In genomic region chr12:99110866-99111265, GRCh38 we compare ENCODE assay signal across 29 cellular contexts.
A peak's percentile ranks its signal among the peaks of the same experiment; 100 is the strongest.
DNase-seq lines count a peak whose midpoint lies in the region; ATAC-seq, FAIRE-seq and TF ChIP-seq lines count a peak whose summit lies in the region.
"Had no signal": no experiment of that assay in that cellular context is flagged by ENCODE, and none has a peak within 500 bp of the region (broad histone marks: within the 10 kb centered on the region; RNA-seq: fewer than 3 reads in every experiment).

No MANE protein-coding gene starts in this region.

- H3K36me3 ChIP-seq in HepG2 (replicated peaks in 1 of 2; ENCODE audit: control insufficient read depth in 1 of 2, insufficient read depth in 2 of 2, low read length in 2 of 2) = no peaks in the 10 kb centered on the region
- H3K36me3 ChIP-seq in right lobe of liver = no peaks in the 10 kb centered on the region
- H3K36me3 ChIP-seq in tibial artery = no peaks in the 10 kb centered on the region
- H3K36me3 ChIP-seq: ascending aorta, pancreas, right atrium auricular region had no signal

- H3K27me3 ChIP-seq in HepG2 (ENCODE audit: control insufficient read depth in 1 of 2, insufficient read depth in 2 of 2, low read length in 2 of 2) (no peaks in the 10 kb centered on the region), right lobe of liver (no peaks in the 10 kb centered on the region), tibial artery (no peaks in the 10 kb centered on the region), H9 (ENCODE audit: insufficient read depth, low read length) (no peaks in the 10 kb centered on the region)
- H3K27me3 ChIP-seq: ascending aorta, pancreas, right atrium auricular region had no signal

- H3K9me3 Mint-ChIP-seq in activated T-cell treated with anti-CD3 and anti-CD28 coated beads, Interleukin-2, amount 50 U/mL, for 72 hours = peaks cover 0 to 1% of the 10 kb centered on the region in 2 donors
- H3K9me3 Mint-ChIP-seq in H9 = no peaks in the 10 kb centered on the region
- H3K9me3 Mint-ChIP-seq: activated naive CD8-positive, alpha-beta T cell treated with anti-CD3 and anti-CD28 coated beads for 36 hours; central memory CD8-positive, alpha-beta T cell; GM23338; type B pancreatic cell had no signal

- H3K79me1 ChIP-seq in H9 (ENCODE audit: insufficient read depth, low read depth, low read length, poor library complexity, severe bottlenecking) = no peaks in the 10 kb centered on the region

- H3K23ac ChIP-seq in H9 (ENCODE audit: insufficient read length, low read depth, low read length) = no peak overlapping the region

- H3K4me2 ChIP-seq in HepG2 (ENCODE audit: low read depth, low read length) = no peak overlapping the region
- no peak overlapping the region for H3K4me2 ChIP-seq in H9 (ENCODE audit: insufficient read depth, insufficient read length, low read length)
- H3K4me2 ChIP-seq: GM23338 had no signal

- H2AFZ ChIP-seq in HepG2 (ENCODE audit: low read length) (no peak overlapping the region), H9 (ENCODE audit: low read length) (no peak overlapping the region)
- H2AFZ ChIP-seq: GM23338 had no signal

- DNase-seq in HepG2 (ENCODE audit: low spot score) = no peak
- DNase-seq in right lobe of liver = no peak
- peak; percentile 77 for DNase-seq in NCI-H2227 (lab: John Stamatoyannopoulos, UW; ENCODE audit: unreplicated experiment)
- DNase-seq in NCI-H128 (lab: John Stamatoyannopoulos, UW; ENCODE audit: unreplicated experiment) = no peak
- DNase-seq in tibial artery = no peak
- no peak for DNase-seq in activated T-cell treated with anti-CD3 and anti-CD28 coated beads, Interleukin-2, amount 50 U/mL, for 72 hours
- no peak for DNase-seq in H9
- DNase-seq: activated effector memory CD4-positive, alpha-beta T cell treated with Interleukin-2 at 50 U/mL for 16 hours; activated naive CD8-positive, alpha-beta T cell treated with anti-CD3 and anti-CD28 coated beads for 36 hours; activated T-cell treated with anti-CD3 and anti-CD28 coated beads for 4 hours; CD8-positive, alpha-beta T cell; dermis blood vessel endothelial cell; HFFc6; mucosa of descending colon; NCI-H1048; pancreas; stimulated activated CD4-positive, alpha-beta T cell treated with anti-CD3 and anti-CD28 coated beads, Interleukin-2, amount 100 ng/mL, for 48 hours; T-helper 2 cell had no signal

- H3K9me3 ChIP-seq in HepG2 (ENCODE audit: low read length) (no peaks in the 10 kb centered on the region), right lobe of liver (no peaks in the 10 kb centered on the region), tibial artery (no peaks in the 10 kb centered on the region), H9 (ENCODE audit: control insufficient read depth, low read depth, low read length) (no peaks in the 10 kb centered on the region)
- H3K9me3 ChIP-seq: ascending aorta, mucosa of descending colon, pancreas, right atrium auricular region had no signal

- no peaks in the 10 kb centered on the region for H3K23me2 ChIP-seq in H9 (ENCODE audit: insufficient read length, low read depth, low read length, poor library complexity, severe bottlenecking)

- TF ChIP-seq EP300 in HepG2 (IDR thresholded peaks at IDR 0.05; ENCODE audit: low read depth in 2 of 2, low read length in 2 of 2) = no peak
- no peak for TF ChIP-seq EP300 in HepG2 (CRISPR knock-in tag; IDR thresholded peaks at IDR 0.05; ENCODE audit: borderline replicate concordance)

- no peaks in the 10 kb centered on the region for H3K27me3 Mint-ChIP-seq in activated T-cell treated with anti-CD3 and anti-CD28 coated beads, Interleukin-2, amount 50 U/mL, for 72 hours (ENCODE audit: low read depth)
- H3K27me3 Mint-ChIP-seq in H9 (ENCODE audit: low read depth) = no peaks in the 10 kb centered on the region
- H3K27me3 Mint-ChIP-seq: activated naive CD8-positive, alpha-beta T cell treated with anti-CD3 and anti-CD28 coated beads for 36 hours; B cell; central memory CD8-positive, alpha-beta T cell; IgD-negative memory B cell; type B pancreatic cell had no signal

- no peak overlapping the region for H3K4ac ChIP-seq in H9 (ENCODE audit: low read depth, low read length)

- intact Hi-C loops in HepG2 (cut with micrococcal nuclease; ENCODE audit: unreplicated experiment) = no loop called here
- intact Hi-C loops in right lobe of liver (cut with DNase I) = no loop called here
- intact Hi-C loops in tibial artery (cut with DNase I; ENCODE audit: low total_unique reads) = no loop called here

- H3K4me1 ChIP-seq in HepG2 (ENCODE audit: insufficient read depth, low read length) (no peaks in the 10 kb centered on the region), right lobe of liver (no peaks in the 10 kb centered on the region), tibial artery (no peaks in the 10 kb centered on the region), H9 (ENCODE audit: insufficient read depth, low read length) (peaks cover 2% of the 10 kb centered on the region; the same call in 1 of the 2 replicates)
- H3K4me1 ChIP-seq: ascending aorta, pancreas, right atrium auricular region had no signal

- ATAC-seq in HepG2 (no peak), right lobe of liver (no peak)
- ATAC-seq in activated T-cell treated with anti-CD3 and anti-CD28 coated beads, Interleukin-2, amount 50 U/mL, for 72 hours (replicated peaks in 1 of 2) = no peak
- ATAC-seq: CD8-positive, alpha-beta T cell; GM23338; mucosa of descending colon had no signal

- H3K4me3 ChIP-seq in HepG2 (replicated peaks in 1 of 3; ENCODE audit: insufficient read depth in 1 of 3, low read depth in 2 of 3, low read length in 3 of 3) = no peak overlapping the region
- H3K4me3 ChIP-seq in right lobe of liver = no peak overlapping the region
- H3K4me3 ChIP-seq in tibial artery = no peak overlapping the region
- H3K4me3 ChIP-seq: ascending aorta, GM23338, lung, mucosa of descending colon, pancreas, right atrium auricular region had no signal

- TF ChIP-seq POLR2A in HepG2 (IDR thresholded peaks at IDR 0.05; ENCODE audit: insufficient read depth in 1 of 2, low read depth in 2 of 2, low read length in 2 of 2) = no peak
- TF ChIP-seq POLR2A in right lobe of liver (IDR thresholded peaks at IDR 0.05) = no peak

- no peak overlapping the region for H3K14ac ChIP-seq in H9 (ENCODE audit: insufficient read depth, low read length)

- H4K20me1 ChIP-seq in HepG2 (ENCODE audit: insufficient read depth, low read length) = no peaks in the 10 kb centered on the region
- no peaks in the 10 kb centered on the region for H4K20me1 ChIP-seq in H9 (ENCODE audit: control insufficient read depth, insufficient read depth, insufficient read length)

- no peak overlapping the region for H3K56ac ChIP-seq in H9 (ENCODE audit: insufficient read length, low read depth, low read length)

- H3K4me3 Mint-ChIP-seq in activated T-cell treated with anti-CD3 and anti-CD28 coated beads, Interleukin-2, amount 50 U/mL, for 72 hours = no peak overlapping the region
- no peak overlapping the region for H3K4me3 Mint-ChIP-seq in H9
- H3K4me3 Mint-ChIP-seq: activated naive CD8-positive, alpha-beta T cell treated with anti-CD3 and anti-CD28 coated beads for 36 hours; B cell; CD8-positive, alpha-beta T cell; central memory CD8-positive, alpha-beta T cell; GM23338; HFFc6; IgD-negative memory B cell; nephron; type B pancreatic cell had no signal

- no peak overlapping the region for H4K8ac ChIP-seq in H9 (replicated peaks; ENCODE audit: insufficient read length, low read depth, low read length)

- H3K79me2 ChIP-seq in HepG2 (ENCODE audit: insufficient read depth, low read length) (no peaks in the 10 kb centered on the region), H9 (ENCODE audit: insufficient read depth, low read length) (no peaks in the 10 kb centered on the region)

- POLR2A ChIA-PET in HepG2 (lab: Yijun Ruan, JAX) = no interaction called here

- no peak overlapping the region for H2BK20ac ChIP-seq in H9 (ENCODE audit: low read depth, low read length, poor library complexity, severe bottlenecking)

- TF ChIP-seq CTCF in HepG2 (CRISPR knock-in tag; IDR thresholded peaks at IDR 0.05) (no peak), right lobe of liver (IDR thresholded peaks at IDR 0.05) (no peak), VCaP (conservative IDR thresholded peaks at IDR 0.05) (no peak), tibial artery (IDR thresholded peaks at IDR 0.05) (no peak), H9 (conservative IDR thresholded peaks at IDR 0.05) (no peak)

- FAIRE-seq in HepG2 (lab: Jason Lieb, UNC) = no peak
- FAIRE-seq: frontal cortex, pancreas had no signal

- no peaks in the 10 kb centered on the region for H3K4me1 Mint-ChIP-seq in activated T-cell treated with anti-CD3 and anti-CD28 coated beads, Interleukin-2, amount 50 U/mL, for 72 hours (ENCODE audit: low read depth)
- H3K4me1 Mint-ChIP-seq in H9 = peaks cover 6 to 8% of the 10 kb centered on the region in 2 experiments; a peak in 3 of 4 replicates
- H3K4me1 Mint-ChIP-seq: activated naive CD8-positive, alpha-beta T cell treated with anti-CD3 and anti-CD28 coated beads for 36 hours; B cell; central memory CD8-positive, alpha-beta T cell; IgD-negative memory B cell; nephron had no signal

- H4K5ac ChIP-seq in H9 (ENCODE audit: insufficient read length, low read depth, low read length) = no peak overlapping the region

- peaks cover 0 to under 1% of the 10 kb centered on the region in 2 donors for H3K36me3 Mint-ChIP-seq in activated T-cell treated with anti-CD3 and anti-CD28 coated beads, Interleukin-2, amount 50 U/mL, for 72 hours (ENCODE audit: insufficient read depth in 2 of 2)
- H3K36me3 Mint-ChIP-seq in H9 (ENCODE audit: insufficient read depth in 1 of 3, low read depth in 3 of 3) = no peaks in the 10 kb centered on the region
- H3K36me3 Mint-ChIP-seq: activated naive CD8-positive, alpha-beta T cell treated with anti-CD3 and anti-CD28 coated beads for 36 hours; CD8-positive, alpha-beta T cell; IgD-negative memory B cell; type B pancreatic cell had no signal

- no peak for TF ChIP-seq RAD21 in HepG2 (CRISPR knock-in tag; IDR thresholded peaks at IDR 0.05)

- no peak overlapping the region for H2BK15ac ChIP-seq in H9 (ENCODE audit: low read depth, low read length)

- H3K27ac Mint-ChIP-seq in activated T-cell treated with anti-CD3 and anti-CD28 coated beads, Interleukin-2, amount 50 U/mL, for 72 hours = no peak overlapping the region
- H3K27ac Mint-ChIP-seq in H9 = no peak overlapping the region
- H3K27ac Mint-ChIP-seq: activated naive CD8-positive, alpha-beta T cell treated with anti-CD3 and anti-CD28 coated beads for 36 hours; B cell; CD8-positive, alpha-beta T cell; GM23338; HFFc6; IgD-negative memory B cell; nephron; type B pancreatic cell had no signal

- in situ Hi-C loops in HepG2 (cut with HindIII; ENCODE audit: extremely low pct_ligation_motif_present, low pct_unique_long_range_greater_than_20kb) = no loop called here

- no peak overlapping the region for H3T11ph ChIP-seq in H9 (ENCODE audit: low read length)

- H2BK120ac ChIP-seq in H9 (ENCODE audit: low read depth, low read length, poor library complexity, severe bottlenecking) = no peak overlapping the region

- no peak overlapping the region for H4K91ac ChIP-seq in H9 (ENCODE audit: insufficient read length, low read depth, low read length)

- CTCF ChIA-PET in HepG2 (lab: Yijun Ruan, JAX; ENCODE audit: low intra/inter-chr PET ratio, low total read pairs) = no interaction called here

- H3K9ac ChIP-seq in HepG2 (ENCODE audit: insufficient read depth, low read depth, low read length) = no peak overlapping the region
- H3K9ac ChIP-seq in H9 (ENCODE audit: extremely low read depth, insufficient read length, low read length) = no peak overlapping the region

- WGBS in HepG2 (ENCODE audit: low lambda C conversion rate) = 1% methylated on average over 3 of the region's 3 CpGs
- 39% methylated on average over 3 of the region's 3 CpGs for WGBS in right lobe of liver (ENCODE audit: insufficient coverage, low coverage, low lambda C conversion rate, missing lambda C conversion rate)
- WGBS in H9 (ENCODE audit: extremely low coverage, insufficient read length, low lambda C conversion rate) = no CpG with 5 or more reads among the region's 3 CpGs

- BruUV-seq in HepG2 (replicated peaks; lab: Mats Ljungman, UMichigan) = no TSS peak

- no peak overlapping the region for H3K18ac ChIP-seq in H9 (ENCODE audit: insufficient read length, low read depth, low read length)

- H2BK12ac ChIP-seq in H9 (ENCODE audit: insufficient read length, low read depth, low read length) = no peak overlapping the region

- no peak overlapping the region for H3K27ac ChIP-seq in HepG2 (ENCODE audit: extremely low read length, insufficient read depth, low read length)
- no peak overlapping the region for H3K27ac ChIP-seq in right lobe of liver
- H3K27ac ChIP-seq in VCaP = peak overlapping the region; percentile 27; the same call in 1 of the 2 replicates
- H3K27ac ChIP-seq in tibial artery = no peak overlapping the region
- no peak overlapping the region for H3K27ac ChIP-seq in H9 (ENCODE audit: insufficient read length, low read depth, low read length)
- H3K27ac ChIP-seq: ascending aorta, pancreas, right atrium auricular region had no signal

- H2BK5ac ChIP-seq in H9 (ENCODE audit: insufficient read length, low read length) = no peak overlapping the region

- H2AK5ac ChIP-seq in H9 (ENCODE audit: insufficient read length, low read length) = no peak overlapping the region
